ENCODE assay signal across 8 cellular contexts in the genomic region with DNA sequence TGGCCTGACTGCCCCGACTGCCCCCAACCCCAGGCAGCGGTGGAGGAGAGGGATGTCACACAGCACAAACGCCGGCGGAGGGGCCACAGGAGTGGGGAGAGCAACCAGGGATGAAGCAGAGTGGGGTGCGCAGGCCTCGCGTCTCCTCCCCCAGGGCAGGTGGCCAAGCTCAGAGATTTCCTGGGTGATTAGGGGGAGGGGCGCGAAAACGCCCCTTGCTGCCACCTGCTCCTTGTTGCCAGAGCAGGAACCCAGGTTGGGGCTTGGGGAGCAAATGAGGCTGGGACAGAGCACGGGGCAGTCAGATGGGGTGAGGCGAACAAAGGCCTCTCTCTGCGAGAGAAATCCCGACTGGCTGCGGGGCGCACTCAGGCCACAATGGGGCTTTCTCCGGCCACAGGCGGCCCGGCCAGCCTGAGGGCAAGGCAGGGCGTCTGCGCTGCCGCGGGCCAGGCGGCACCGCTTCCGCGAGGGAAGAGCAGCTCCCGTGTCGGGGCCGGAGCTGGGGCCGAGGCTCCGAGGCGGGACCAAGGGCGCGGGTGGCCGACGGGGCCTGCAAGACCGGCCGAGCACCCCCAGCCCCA. TPM values are rescaled to one million over a fixed set of nuclear protein-coding genes. Genes with fewer than 3 reads are reported as not detected.
DNase-seq lines count a peak whose midpoint lies in the region; ATAC-seq, FAIRE-seq and TF ChIP-seq lines count a peak whose summit lies in the region.

No MANE protein-coding gene starts in this region.

- no peaks in the 10 kb centered on the region for H3K79me2 ChIP-seq in OCI-LY7 (ENCODE audit: insufficient read depth, low read depth, low read length)

- H3K9me3 ChIP-seq in A549 (no peaks in the 10 kb centered on the region), OCI-LY7 (ENCODE audit: low read length) (no peaks in the 10 kb centered on the region), right lobe of liver (no peaks in the 10 kb centered on the region), subcutaneous abdominal adipose tissue (ENCODE audit: control insufficient read depth in 5 of 5, low read length in 5 of 5) (no peaks in the 10 kb centered on the region)

- no peaks in the 10 kb centered on the region for H3K9me2 ChIP-seq in OCI-LY7 (ENCODE audit: insufficient read depth, low read length)

- H3K9me3 Mint-ChIP-seq in chondrocyte (ENCODE audit: low read depth) = no peaks in the 10 kb centered on the region

- peak overlapping the region in 4 of 5 donors; percentile 89 to 96 (median 90) for H3K9ac ChIP-seq in subcutaneous abdominal adipose tissue (ENCODE audit: low read length in 5 of 5)

- peak overlapping the region; percentile 57 for H3K4me3 Mint-ChIP-seq in chondrocyte (ENCODE audit: unreplicated experiment)

- TF ChIP-seq EP300 in A549 (IDR thresholded peaks at IDR 0.05) = no peak

- H3K36me3 ChIP-seq in OCI-LY7 (ENCODE audit: insufficient read depth, low read length) = no peaks in the 10 kb centered on the region
- no peaks in the 10 kb centered on the region for H3K36me3 ChIP-seq in right lobe of liver
- H3K36me3 ChIP-seq in subcutaneous abdominal adipose tissue (ENCODE audit: control insufficient read depth in 5 of 5, insufficient read depth in 5 of 5, low read length in 5 of 5) = no peaks in the 10 kb centered on the region

- no peak for TF ChIP-seq RAD21 in A549 (conservative IDR thresholded peaks at IDR 0.05 in 1 of 2, IDR thresholded peaks at IDR 0.05 in 1 of 2)

- peak overlapping the region; percentile 68; the same call in 1 of the 2 replicates for H2AFZ ChIP-seq in OCI-LY7 (ENCODE audit: low read length)

- H3K27me3 ChIP-seq in right lobe of liver = no peaks in the 10 kb centered on the region
- no peaks in the 10 kb centered on the region for H3K27me3 ChIP-seq in subcutaneous abdominal adipose tissue (ENCODE audit: control insufficient read depth in 5 of 5, insufficient read depth in 4 of 5, low read length in 5 of 5)

- FAIRE-seq in A549 (lab: Jason Lieb, UNC) = no peak

- H3K4me1 ChIP-seq in A549 = peaks cover 34% of the 10 kb centered on the region
- peaks cover 49% of the 10 kb centered on the region for H3K4me1 ChIP-seq in OCI-LY7 (ENCODE audit: insufficient read depth, low read length, poor library complexity, severe bottlenecking)
- peaks cover 0 to 7% (median 0%) of the 10 kb centered on the region in 4 donors for H3K4me1 ChIP-seq in right lobe of liver
- H3K4me1 ChIP-seq in subcutaneous abdominal adipose tissue (ENCODE audit: control insufficient read depth in 5 of 5, insufficient read depth in 5 of 5, low read length in 5 of 5) = peaks cover 8 to 29% (median 21%) of the 10 kb centered on the region in 5 donors

- intact Hi-C loops in OCI-LY7 (cut with micrococcal nuclease; ENCODE audit: unreplicated experiment) (no loop called here), right lobe of liver (cut with DNase I) (no loop called here)

- H3K4me3 ChIP-seq in A549 (peak overlapping the region; percentile 47), OCI-LY7 (ENCODE audit: low read depth, low read length, poor library complexity, severe bottlenecking) (peak overlapping the region; percentile 68), right lobe of liver (peak overlapping the region; percentile 30 to 67 (median 51)), subcutaneous abdominal adipose tissue (ENCODE audit: low read depth in 1 of 5, low read length in 5 of 5) (peak overlapping the region; percentile 51 to 73 (median 63))

- TF ChIP-seq POLR2A in A549 (IDR thresholded peaks at IDR 0.05; ENCODE audit: low read length) = peak; percentile 50
- TF ChIP-seq POLR2A in right lobe of liver (IDR thresholded peaks at IDR 0.05) = peak; percentile 71

- peak overlapping the region; percentile 80 for H3K27ac Mint-ChIP-seq in chondrocyte (ENCODE audit: unreplicated experiment)

- CTCF ChIA-PET in A549 (lab: Yijun Ruan, JAX) = interaction anchor here (0.7 to 95.1 kb wide), 4 partner anchors 9 to 79 kb away, joined by 3 to 4158 read pairs (median 4); a partner anchor contains a TSS
- CTCF ChIA-PET in OCI-LY7 (lab: Charles Lee; ENCODE audit: unreplicated experiment) = interaction anchor here (0.9 kb wide), 1 partner anchor 9 kb away, joined by 3 read pairs; no protein-coding TSS in a partner anchor

- no peaks in the 10 kb centered on the region for H3K36me3 Mint-ChIP-seq in chondrocyte (ENCODE audit: low read depth)

- TF ChIP-seq CTCF in A549 (IDR thresholded peaks at IDR 0.05) = no peak
- TF ChIP-seq CTCF in OCI-LY7 (conservative IDR thresholded peaks at IDR 0.05; ENCODE audit: low read length) = no peak
- no peak for TF ChIP-seq CTCF in chondrocyte (IDR thresholded peaks at IDR 0.05)
- no peak for TF ChIP-seq CTCF in right lobe of liver (IDR thresholded peaks at IDR 0.05)

- no peaks in the 10 kb centered on the region for H3K27me3 Mint-ChIP-seq in chondrocyte (ENCODE audit: low read depth)

- no peaks in the 10 kb centered on the region for H4K20me1 ChIP-seq in OCI-LY7 (ENCODE audit: insufficient read depth, low read length)

- ATAC-seq in A549 (peak; percentile 54 to 70), GM18517 (IDR thresholded peaks at IDR 0.05; ENCODE audit: unreplicated experiment) (peak; percentile 33), HG02973 (IDR thresholded peaks at IDR 0.05; ENCODE audit: unreplicated experiment) (peak; percentile 30), right lobe of liver (peak in 3 of 4 donors; percentile 55 to 61 (median 61)), GM18498 (IDR thresholded peaks at IDR 0.05; ENCODE audit: unreplicated experiment) (no peak)

- H3K27ac ChIP-seq in A549 (peak overlapping the region; percentile 96 to 97), OCI-LY7 (ENCODE audit: low read depth, low read length, poor library complexity, severe bottlenecking) (peak overlapping the region; percentile 71), right lobe of liver (peak overlapping the region; percentile 73 to 84 (median 78)), subcutaneous abdominal adipose tissue (ENCODE audit: low read depth, low read length) (peak overlapping the region; percentile 95)

- POLR2A ChIA-PET in A549 (lab: Yijun Ruan, JAX) = interaction anchor here (0.8 to 2.3 kb wide), 9 partner anchors 9 to 140 kb away, joined by 3 to 16 read pairs (median 8); a partner anchor contains a TSS
- POLR2A ChIA-PET in OCI-LY7 (lab: Charles Lee) = interaction anchor here (0.6 to 2.1 kb wide), 3 partner anchors 68 to 122 kb away, joined by 3 to 9 read pairs (median 3); no protein-coding TSS in a partner anchor

- 30% methylated on average over 12 of the region's 40 CpGs for WGBS in A549 (ENCODE audit: missing lambda C conversion rate)
- WGBS in right lobe of liver (ENCODE audit: insufficient coverage, low coverage, low lambda C conversion rate, missing lambda C conversion rate) = 8% methylated on average over 5 of the region's 40 CpGs

- H3K4me2 ChIP-seq in A549 (peak overlapping the region; percentile 100), OCI-LY7 (ENCODE audit: low read length) (peak overlapping the region; percentile 97)

- BruUV-seq in OCI-LY7 (replicated peaks; lab: Mats Ljungman, UMichigan) = no TSS peak

- H3K4me1 Mint-ChIP-seq in chondrocyte (ENCODE audit: low read depth) = peaks cover 23% of the 10 kb centered on the region

- DNase-seq in A549 (ENCODE audit: low read depth in 1 of 2, low spot score in 1 of 2) = peak in 1 of 2 experiments; percentile 49
- DNase-seq in OCI-LY7 (ENCODE audit: low spot score) = peak; percentile 65
- DNase-seq in chondrocyte (ENCODE audit: low spot score) = no peak
- DNase-seq in right lobe of liver = peak; percentile 43 to 70 (median 64)

TF ChIP-seq in A549, 52 proteins besides CTCF, POLR2A, EP300 and RAD21 (continues in another document):
- TF ChIP-seq HOXA7 (CRISPR knock-in tag; IDR thresholded peaks at IDR 0.05) (0 out of 2 replicates have a peak, but pooled peaks have one; percentile 69), PHF8 (IDR thresholded peaks at IDR 0.05; ENCODE audit: borderline replicate concordance, low read depth) (peak; percentile 45; the same call in 1 of the 2 replicates), EHF (CRISPR knock-in tag; IDR thresholded peaks at IDR 0.05) (0 out of 2 replicates have a peak, but pooled peaks have one; percentile 23), RNF2 (IDR thresholded peaks at IDR 0.05; ENCODE audit: borderline replicate concordance, low read depth) (no peak), FOSB (CRISPR knock-in tag; IDR thresholded peaks at IDR 0.05) (0 out of 2 replicates have a peak, but pooled peaks have one; percentile 49)
- TF ChIP-seq, protein P1, sequence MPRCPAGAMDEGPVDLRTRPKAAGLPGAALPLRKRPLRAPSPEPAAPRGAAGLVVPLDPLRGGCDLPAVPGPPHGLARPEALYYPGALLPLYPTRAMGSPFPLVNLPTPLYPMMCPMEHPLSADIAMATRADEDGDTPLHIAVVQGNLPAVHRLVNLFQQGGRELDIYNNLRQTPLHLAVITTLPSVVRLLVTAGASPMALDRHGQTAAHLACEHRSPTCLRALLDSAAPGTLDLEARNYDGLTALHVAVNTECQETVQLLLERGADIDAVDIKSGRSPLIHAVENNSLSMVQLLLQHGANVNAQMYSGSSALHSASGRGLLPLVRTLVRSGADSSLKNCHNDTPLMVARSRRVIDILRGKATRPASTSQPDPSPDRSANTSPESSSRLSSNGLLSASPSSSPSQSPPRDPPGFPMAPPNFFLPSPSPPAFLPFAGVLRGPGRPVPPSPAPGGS (IDR thresholded peaks at IDR 0.05) = peak; percentile 81; the same call in 2 of the 3 replicates
- TF ChIP-seq, protein P2, sequence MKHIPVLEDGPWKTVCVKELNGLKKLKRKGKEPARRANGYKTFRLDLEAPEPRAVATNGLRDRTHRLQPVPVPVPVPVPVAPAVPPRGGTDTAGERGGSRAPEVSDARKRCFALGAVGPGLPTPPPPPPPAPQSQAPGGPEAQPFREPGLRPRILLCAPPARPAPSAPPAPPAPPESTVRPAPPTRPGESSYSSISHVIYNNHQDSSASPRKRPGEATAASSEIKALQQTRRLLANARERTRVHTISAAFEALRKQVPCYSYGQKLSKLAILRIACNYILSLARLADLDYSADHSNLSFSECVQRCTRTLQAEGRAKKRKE (CRISPR knock-in tag; IDR thresholded peaks at IDR 0.05; ENCODE audit: low read depth) = peak; percentile 56; the same call in 1 of the 2 replicates
- TF ChIP-seq, protein P3, sequence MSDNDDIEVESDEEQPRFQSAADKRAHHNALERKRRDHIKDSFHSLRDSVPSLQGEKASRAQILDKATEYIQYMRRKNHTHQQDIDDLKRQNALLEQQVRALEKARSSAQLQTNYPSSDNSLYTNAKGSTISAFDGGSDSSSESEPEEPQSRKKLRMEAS (IDR thresholded peaks at IDR 0.05) = peak; percentile 69

RNA-seq across cellular contexts. Expression of a gene that starts 11.5 kb away (rescaled TPM):
- polyA plus RNA-seq in A549 (2011; rRNA removed) (not detected in 2 replicates), A549 (2017; fragmentation: RNase III; extraction: RNeasy Plus Mini Kit Qiagen cat#74134 plus additional on column Dnase treatment) (not detected in 3 replicates)
- polyA plus RNA-seq in A549 (2012; cell fraction: cytosol; rRNA removed) = not detected in 2 replicates
- polyA plus RNA-seq in A549 (2012; cell fraction: nucleus; rRNA removed) = not detected in 2 replicates
- polyA minus RNA-seq in A549 (2011; rRNA and poly(A)+ RNA removed) = not detected in 2 replicates
- not detected in 2 replicates for total RNA-seq in OCI-LY7 (2014; rRNA removed; shearing (Covaris generic))
- total RNA-seq in OCI-LY7 (2022) (not detected in 2 replicates), chondrocyte (not detected in 3 replicates), right lobe of liver (not detected)
